In genomic region chrX:6904178-6904577, GRCh38 we compare ENCODE assay signal across 21 cellular contexts.
DNase-seq lines count a peak whose midpoint lies in the region; ATAC-seq, FAIRE-seq and TF ChIP-seq lines count a peak whose summit lies in the region.
"Had no signal": no experiment of that assay in that cellular context is flagged by ENCODE, and none has a peak within 500 bp of the region (broad histone marks: within the 10 kb centered on the region; RNA-seq: fewer than 3 reads in every experiment).

No MANE protein-coding gene starts in this region.

- no peaks in the 10 kb centered on the region for H3K9me3 Mint-ChIP-seq in osteocyte (ENCODE audit: unreplicated experiment)
- H3K9me3 Mint-ChIP-seq: GM23338, H9, HFFc6 had no signal

- H3K4me3 Mint-ChIP-seq in osteocyte (ENCODE audit: unreplicated experiment) = no peak overlapping the region
- H3K4me3 Mint-ChIP-seq: CD4-positive, alpha-beta memory T cell; GM23338; H9; HFFc6 had no signal

- no peak for ATAC-seq in HG03439 (IDR thresholded peaks at IDR 0.05; ENCODE audit: unreplicated experiment)
- no peak for ATAC-seq in SK-N-SH treated with all-trans-retinoic acid at 6 μM for 48 hours
- ATAC-seq: A549, GM23338 had no signal

- TF ChIP-seq CTCF in osteocyte (IDR thresholded peaks at IDR 0.05) = no peak

- peak; percentile 66 for FAIRE-seq in GM12891 (lab: Jason Lieb, UNC)
- FAIRE-seq: A549, G401.6 had no signal

- no peaks in the 10 kb centered on the region for H3K27me3 Mint-ChIP-seq in osteocyte (ENCODE audit: unreplicated experiment)
- H3K27me3 Mint-ChIP-seq: CD4-positive, alpha-beta memory T cell had no signal

- no peak for TF ChIP-seq POLR2A in GM12891 (IDR thresholded peaks at IDR 0.05; ENCODE audit: low read depth, low read length)

- no peaks in the 10 kb centered on the region for H3K4me1 Mint-ChIP-seq in osteocyte (ENCODE audit: unreplicated experiment)
- H3K4me1 Mint-ChIP-seq: CD4-positive, alpha-beta memory T cell had no signal

- H3K36me3 Mint-ChIP-seq in osteocyte (ENCODE audit: unreplicated experiment) = no peaks in the 10 kb centered on the region
- H3K36me3 Mint-ChIP-seq: CD4-positive, alpha-beta memory T cell had no signal

- no peak for DNase-seq in GM12891 (ENCODE audit: insufficient read length, low spot score)
- peak; percentile 6 for DNase-seq in NCI-H2029 treated with DMSO at 0.1 percent for 48 hours (lab: John Stamatoyannopoulos, UW)
- peak; percentile 15 for DNase-seq in osteocyte (ENCODE audit: extremely low spot score, unreplicated experiment)
- DNase-seq in HCEC 1CT = no peak
- no peak for DNase-seq in NCI-H446 (lab: John Stamatoyannopoulos, UW)
- DNase-seq: 8988T; ACHN; AML-193; C1 segment of cervical spinal cord; Calu3; CD4-positive, alpha-beta memory T cell; COR-L47; DMS53; DMS79 treated with DMSO at 0.1 percent for 48 hours; H9; HFFc6 had no signal

- no peak overlapping the region for H3K27ac Mint-ChIP-seq in osteocyte (ENCODE audit: unreplicated experiment)
- H3K27ac Mint-ChIP-seq: CD4-positive, alpha-beta memory T cell; GM23338; H9; HFFc6 had no signal

TF ChIP-seq in GM12891, 5 proteins besides CTCF, POLR2A, EP300 and RAD21:
- TF ChIP-seq SPI1 (IDR thresholded peaks at IDR 0.05; ENCODE audit: low read depth, low read length) (no peak), POU2F2 (IDR thresholded peaks at IDR 0.05; ENCODE audit: low read depth, low read length) (no peak), POLR2AphosphoS5 (IDR thresholded peaks at IDR 0.05; ENCODE audit: low read depth, low read length) (no peak), PAX5 (IDR thresholded peaks at IDR 0.05; ENCODE audit: insufficient read depth, low read length, severe bottlenecking) (no peak), TAF1 (IDR thresholded peaks at IDR 0.05; ENCODE audit: low read depth, low read length) (no peak)

TF ChIP-seq in SK-N-SH treated with all-trans-retinoic acid at 6 μM for 48 hours, 23 proteins besides CTCF, POLR2A, EP300 and RAD21:
- TF ChIP-seq ZNF565 (CRISPR knock-in tag; conservative IDR thresholded peaks at IDR 0.05; ENCODE audit: low read depth) (no peak), SNAI2 (CRISPR knock-in tag; IDR thresholded peaks at IDR 0.05) (no peak), ZFP30 (CRISPR knock-in tag; IDR thresholded peaks at IDR 0.05) (no peak), ZNF70 (CRISPR knock-in tag; IDR thresholded peaks at IDR 0.05) (no peak), BACH2 (CRISPR knock-in tag; IDR thresholded peaks at IDR 0.05; ENCODE audit: borderline replicate concordance) (no peak), CSDC2 (CRISPR knock-in tag; IDR thresholded peaks at IDR 0.05) (no peak), ESRRG (CRISPR knock-in tag; IDR thresholded peaks at IDR 0.05) (no peak), POU6F1 (CRISPR knock-in tag; IDR thresholded peaks at IDR 0.05; ENCODE audit: borderline replicate concordance, low read depth) (no peak), TCF4 (CRISPR knock-in tag; IDR thresholded peaks at IDR 0.05; ENCODE audit: borderline replicate concordance) (no peak), PATZ1 (CRISPR knock-in tag; IDR thresholded peaks at IDR 0.05; ENCODE audit: borderline replicate concordance) (no peak), ZC3H10 (CRISPR knock-in tag; IDR thresholded peaks at IDR 0.05) (no peak), CREB5 (CRISPR knock-in tag; IDR thresholded peaks at IDR 0.05; ENCODE audit: low read depth) (no peak), ISL1 (CRISPR knock-in tag; IDR thresholded peaks at IDR 0.05) (no peak), OSR1 (CRISPR knock-in tag; IDR thresholded peaks at IDR 0.05) (no peak), RARB (CRISPR knock-in tag; IDR thresholded peaks at IDR 0.05) (no peak), ARNTL (CRISPR knock-in tag; IDR thresholded peaks at IDR 0.05; ENCODE audit: borderline replicate concordance, low read depth) (no peak), ZFP3 (CRISPR knock-in tag; IDR thresholded peaks at IDR 0.05) (no peak), ZNF8 (CRISPR knock-in tag; IDR thresholded peaks at IDR 0.05) (no peak)
- TF ChIP-seq, protein P1, sequence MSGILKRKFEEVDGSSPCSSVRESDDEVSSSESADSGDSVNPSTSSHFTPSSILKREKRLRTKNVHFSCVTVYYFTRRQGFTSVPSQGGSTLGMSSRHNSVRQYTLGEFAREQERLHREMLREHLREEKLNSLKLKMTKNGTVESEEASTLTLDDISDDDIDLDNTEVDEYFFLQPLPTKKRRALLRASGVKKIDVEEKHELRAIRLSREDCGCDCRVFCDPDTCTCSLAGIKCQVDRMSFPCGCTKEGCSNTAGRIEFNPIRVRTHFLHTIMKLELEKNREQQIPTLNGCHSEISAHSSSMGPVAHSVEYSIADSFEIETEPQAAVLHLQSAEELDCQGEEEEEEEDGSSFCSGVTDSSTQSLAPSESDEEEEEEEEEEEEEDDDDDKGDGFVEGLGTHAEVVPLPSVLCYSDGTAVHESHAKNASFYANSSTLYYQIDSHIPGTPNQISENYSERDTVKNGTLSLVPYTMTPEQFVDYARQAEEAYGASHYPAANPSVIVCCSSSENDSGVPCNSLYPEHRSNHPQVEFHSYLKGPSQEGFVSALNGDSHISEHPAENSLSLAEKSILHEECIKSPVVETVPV (CRISPR knock-in tag; IDR thresholded peaks at IDR 0.05) = no peak
- TF ChIP-seq, protein P2, sequence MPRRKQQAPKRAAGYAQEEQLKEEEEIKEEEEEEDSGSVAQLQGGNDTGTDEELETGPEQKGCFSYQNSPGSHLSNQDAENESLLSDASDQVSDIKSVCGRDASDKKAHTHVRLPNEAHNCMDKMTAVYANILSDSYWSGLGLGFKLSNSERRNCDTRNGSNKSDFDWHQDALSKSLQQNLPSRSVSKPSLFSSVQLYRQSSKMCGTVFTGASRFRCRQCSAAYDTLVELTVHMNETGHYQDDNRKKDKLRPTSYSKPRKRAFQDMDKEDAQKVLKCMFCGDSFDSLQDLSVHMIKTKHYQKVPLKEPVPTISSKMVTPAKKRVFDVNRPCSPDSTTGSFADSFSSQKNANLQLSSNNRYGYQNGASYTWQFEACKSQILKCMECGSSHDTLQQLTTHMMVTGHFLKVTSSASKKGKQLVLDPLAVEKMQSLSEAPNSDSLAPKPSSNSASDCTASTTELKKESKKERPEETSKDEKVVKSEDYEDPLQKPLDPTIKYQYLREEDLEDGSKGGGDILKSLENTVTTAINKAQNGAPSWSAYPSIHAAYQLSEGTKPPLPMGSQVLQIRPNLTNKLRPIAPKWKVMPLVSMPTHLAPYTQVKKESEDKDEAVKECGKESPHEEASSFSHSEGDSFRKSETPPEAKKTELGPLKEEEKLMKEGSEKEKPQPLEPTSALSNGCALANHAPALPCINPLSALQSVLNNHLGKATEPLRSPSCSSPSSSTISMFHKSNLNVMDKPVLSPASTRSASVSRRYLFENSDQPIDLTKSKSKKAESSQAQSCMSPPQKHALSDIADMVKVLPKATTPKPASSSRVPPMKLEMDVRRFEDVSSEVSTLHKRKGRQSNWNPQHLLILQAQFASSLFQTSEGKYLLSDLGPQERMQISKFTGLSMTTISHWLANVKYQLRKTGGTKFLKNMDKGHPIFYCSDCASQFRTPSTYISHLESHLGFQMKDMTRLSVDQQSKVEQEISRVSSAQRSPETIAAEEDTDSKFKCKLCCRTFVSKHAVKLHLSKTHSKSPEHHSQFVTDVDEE (CRISPR knock-in tag; IDR thresholded peaks at IDR 0.05) = no peak
TF ChIP-seq in SK-N-SH treated with all-trans-retinoic acid at 6 μM for 48 hours: peak in this region for 0.

Comparison
In these comparisons a context has a peak if more than half of its experiments do, and no peak if none do; other contexts are left out.
1. DNase-seq: peak in NCI-H2029 treated with DMSO at 0.1 percent for 48 hours (single experiment) and osteocyte (single experiment); none in GM12891 (single experiment), HCEC 1CT (single experiment) and NCI-H446 (0 of 2).